20 cellular contexts compared by ENCODE assay signal in genomic region chr3:190172751-190173150, GRCh38. TPM values are rescaled to one million over a fixed set of nuclear protein-coding genes. Genes with fewer than 3 reads are reported as not detected.
DNase-seq lines count a peak whose midpoint lies in the region; ATAC-seq, FAIRE-seq and TF ChIP-seq lines count a peak whose summit lies in the region.
"Had no signal": no experiment of that assay in that cellular context is flagged by ENCODE, and none has a peak within 500 bp of the region (broad histone marks: within the 10 kb centered on the region; RNA-seq: fewer than 3 reads in every experiment).

No MANE protein-coding gene starts in this region.

- no peak for FAIRE-seq in bronchial epithelial cell (lab: Jason Lieb, UNC)
- FAIRE-seq: A549, GM18507 had no signal

- peak overlapping the region; percentile 17; the same call in 1 of the 2 replicates for H3K4me3 Mint-ChIP-seq in HFFc6
- H3K4me3 Mint-ChIP-seq in T-helper 17 cell = no peak overlapping the region
- H3K4me3 Mint-ChIP-seq: B cell; CD4-positive, CD25-positive, alpha-beta regulatory T cell had no signal

- H3K36me3 Mint-ChIP-seq in HFFc6 (ENCODE audit: low read depth) (peaks cover 10% of the 10 kb centered on the region; the same call in 1 of the 2 replicates), T-helper 17 cell (ENCODE audit: low read depth) (peaks cover 3% of the 10 kb centered on the region)
- H3K36me3 Mint-ChIP-seq: CD4-positive, CD25-positive, alpha-beta regulatory T cell had no signal

- H3K27ac Mint-ChIP-seq in HFFc6 = peak overlapping the region; percentile 43
- no peak overlapping the region for H3K27ac Mint-ChIP-seq in T-helper 17 cell
- H3K27ac Mint-ChIP-seq: B cell; CD4-positive, CD25-positive, alpha-beta regulatory T cell had no signal

- no peaks in the 10 kb centered on the region for H4K20me1 ChIP-seq in osteoblast (ENCODE audit: insufficient read depth, low read length)

- peaks cover 6% of the 10 kb centered on the region for H3K9me3 Mint-ChIP-seq in HFFc6

- peak overlapping the region; percentile 17 for H2AFZ ChIP-seq in osteoblast (ENCODE audit: low read length)

- ATAC-seq in T-helper 17 cell = no peak
- ATAC-seq: A549, HCT116, Right ventricle myocardium inferior had no signal

- H3K36me3 ChIP-seq in bronchial epithelial cell (ENCODE audit: control insufficient read depth, insufficient read depth, low read length) (no peaks in the 10 kb centered on the region), osteoblast (ENCODE audit: insufficient read depth, low read length) (no peaks in the 10 kb centered on the region)

- H3K4me2 ChIP-seq in osteoblast (ENCODE audit: insufficient read depth, low read length) = peak overlapping the region; percentile 11
- H3K4me2 ChIP-seq: A549 had no signal

- H3K4me3 ChIP-seq in AG10803 (ENCODE audit: low read length) (no peak overlapping the region), bronchial epithelial cell (ENCODE audit: low read depth, low read length) (no peak overlapping the region), osteoblast (ENCODE audit: insufficient read depth, low read length) (no peak overlapping the region)
- H3K4me3 ChIP-seq: A549 had no signal

- H3K4me1 ChIP-seq in osteoblast (ENCODE audit: insufficient read depth, low read length) = peaks cover 15% of the 10 kb centered on the region

- TF ChIP-seq CTCF in AG10803 (conservative IDR thresholded peaks at IDR 0.05; ENCODE audit: low read length) = no peak
- TF ChIP-seq CTCF in HFFc6 (IDR thresholded peaks at IDR 0.05) = no peak
- TF ChIP-seq CTCF in bronchial epithelial cell (IDR thresholded peaks at IDR 0.05; ENCODE audit: insufficient read depth, low read length, severe bottlenecking) = no peak
- TF ChIP-seq CTCF in osteoblast (IDR thresholded peaks at IDR 0.05; ENCODE audit: extremely low read depth, low read depth, low read length) = no peak

- H3K9me3 ChIP-seq in osteoblast (ENCODE audit: low read depth, low read length) = no peaks in the 10 kb centered on the region
- H3K9me3 ChIP-seq in T-helper 17 cell (ENCODE audit: control insufficient read depth, low read length, poor library complexity, severe bottlenecking) = no peaks in the 10 kb centered on the region
- H3K9me3 ChIP-seq: A549 had no signal

- H3K27me3 Mint-ChIP-seq in HFFc6 (ENCODE audit: insufficient read depth) (peaks cover 3% of the 10 kb centered on the region; the same call in 1 of the 2 replicates), T-helper 17 cell (peaks cover 17% of the 10 kb centered on the region)

- H3K27me3 ChIP-seq in bronchial epithelial cell (ENCODE audit: control insufficient read depth, insufficient read depth, low read length) (no peaks in the 10 kb centered on the region), osteoblast (ENCODE audit: insufficient read depth, low read length) (no peaks in the 10 kb centered on the region)

- DNase-seq in AG10803 (ENCODE audit: low read depth) = peak; percentile 11
- peak; percentile 26 for DNase-seq in HFFc6
- peak; percentile 81 for DNase-seq in bronchial epithelial cell (ENCODE audit: low read depth)
- DNase-seq in osteoblast (ENCODE audit: insufficient read length, low spot score, missing footprints) = no peak
- no peak for DNase-seq in activated naive CD4-positive, alpha-beta T cell treated with anti-CD3 and anti-CD28 coated beads, Interleukin-2, amount 50 U/mL, for 16 hours
- no peak for DNase-seq in mesenteric fat pad (ENCODE audit: low spot score)
- DNase-seq in T-helper 17 cell = no peak
- DNase-seq: Calu3; CD4-positive, CD25-positive, alpha-beta regulatory T cell; DMS53; KBM-7; NCI-H1436 treated with DMSO at 0.1 percent for 48 hours; NCI-H2081; NCI-H510A; NCI-H774 had no signal

- H3K27ac ChIP-seq in osteoblast (ENCODE audit: low read depth, low read length) = peak overlapping the region; percentile 26
- H3K27ac ChIP-seq: A549 had no signal

- H3K4me1 Mint-ChIP-seq in HFFc6 (ENCODE audit: low read depth) (peaks cover 57% of the 10 kb centered on the region), T-helper 17 cell (peaks cover 13% of the 10 kb centered on the region)

- no peaks in the 10 kb centered on the region for H3K79me2 ChIP-seq in osteoblast (ENCODE audit: insufficient read depth, low read length)

RNA-seq across cellular contexts. Expression of gene P3H2, which starts 52.1 kb away (rescaled TPM):
- total RNA-seq in HFFc6 (2021; fragmentation: NEBNext Ultra II Directional; extraction: Animal tissue kit (Norgen Biotek cat#: 25700)) = 10 to 100 TPM; 37.6 to 43.2 (median 39.5) TPM
- total RNA-seq in bronchial epithelial cell (7.6 and 14.6 TPM in 2 replicates), osteoblast (8.3 and 13.4 TPM in 2 replicates), mesenteric fat pad (3.3 TPM), T-helper 17 cell (not detected)
- total RNA-seq: B cell; CD4-positive, CD25-positive, alpha-beta regulatory T cell had no signal

Comparison
In these comparisons a context has a peak if more than half of its experiments do, and no peak if none do; other contexts are left out.
1. DNase-seq: peak in AG10803 (single experiment), HFFc6 (single experiment) and bronchial epithelial cell (single experiment); none in osteoblast (single experiment), activated naive CD4-positive, alpha-beta T cell treated with anti-CD3 and anti-CD28 coated beads, Interleukin-2, amount 50 U/mL, for 16 hours (single experiment), mesenteric fat pad (single experiment) and T-helper 17 cell (0 of 3).